19 cellular contexts compared by ENCODE assay signal in the genomic region with DNA sequence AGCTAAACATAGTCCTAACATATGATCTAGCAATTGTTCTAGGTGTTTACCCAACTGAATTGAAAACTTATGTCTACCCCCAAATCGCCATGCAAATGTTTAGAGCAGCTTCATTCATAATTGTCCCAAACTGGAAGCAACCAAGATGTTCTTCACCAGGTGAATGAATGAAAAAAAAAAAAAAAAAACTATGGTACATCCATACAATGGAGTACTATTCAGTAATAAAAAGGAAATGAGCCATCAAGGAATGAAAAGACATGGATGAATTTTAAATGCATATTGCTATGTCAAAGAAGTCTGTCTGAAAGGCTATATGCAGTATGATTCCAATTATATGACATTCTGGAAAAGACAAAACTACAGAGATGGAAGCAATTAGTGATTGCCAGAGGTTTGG.
A peak's percentile ranks its signal among the peaks of the same experiment; 100 is the strongest.
DNase-seq lines count a peak whose midpoint lies in the region; ATAC-seq and TF ChIP-seq lines count a peak whose summit lies in the region.
"Had no signal": no experiment of that assay in that cellular context is flagged by ENCODE, and none has a peak within 500 bp of the region (broad histone marks: within the 10 kb centered on the region; RNA-seq: fewer than 3 reads in every experiment).

No MANE protein-coding gene starts in this region.

- in situ Hi-C loops in Panc1 (cut with HindIII; ENCODE audit: low pct_unique_long_range_greater_than_20kb, low sequenced_read_pairs): no loop called here

- H3K36me3 ChIP-seq in Panc1 (ENCODE audit: control insufficient read depth, insufficient read depth, low read length): no peaks in the 10 kb centered on the region
- H3K36me3 ChIP-seq: BLaER1 treated with 17β-estradiol and CSF1 and Interleukin-3, amounts not matched to agents 10 nM and 100 nM had no signal

- no peak for DNase-seq in activated naive CD8-positive, alpha-beta T cell treated with anti-CD3 and anti-CD28 coated beads, Interleukin-2, amount 50 U/mL, for 24 hours
- DNase-seq in Panc1 (ENCODE audit: low read depth, low spot score) (no peak), foreskin keratinocyte (no peak), omental fat pad (ENCODE audit: low spot score) (no peak), mucosa of gallbladder (ENCODE audit: low spot score) (no peak)
- DNase-seq: 8988T; Calu3; CD8-positive, alpha-beta T cell; DMS53; DND-41; EL; GM23248; HCEC 1CT had no signal

- intact Hi-C loops in Panc1 (cut with micrococcal nuclease; ENCODE audit: unreplicated experiment): loop anchor here (5.0 kb wide), 1 partner anchor 99 kb away; a partner anchor contains a TSS

- H3K27ac Mint-ChIP-seq in activated naive CD8-positive, alpha-beta T cell: peak overlapping the region; percentile 31
- no peak overlapping the region for H3K27ac Mint-ChIP-seq in activated naive CD8-positive, alpha-beta T cell treated with anti-CD3 and anti-CD28 coated beads, Interleukin-2, amount 50 U/mL, for 24 hours
- H3K27ac Mint-ChIP-seq: B cell; CD8-positive, alpha-beta T cell had no signal

- peaks cover 23% of the 10 kb centered on the region for H3K4me1 Mint-ChIP-seq in activated naive CD8-positive, alpha-beta T cell (ENCODE audit: low read depth)
- H3K4me1 Mint-ChIP-seq in activated naive CD8-positive, alpha-beta T cell treated with anti-CD3 and anti-CD28 coated beads, Interleukin-2, amount 50 U/mL, for 24 hours: peaks cover 21% of the 10 kb centered on the region
- H3K4me1 Mint-ChIP-seq: B cell had no signal

- ATAC-seq in activated naive CD8-positive, alpha-beta T cell treated with anti-CD3 and anti-CD28 coated beads, Interleukin-2, amount 50 U/mL, for 24 hours: no peak
- ATAC-seq in Panc1: no peak
- no peak for ATAC-seq in foreskin keratinocyte
- ATAC-seq in omental fat pad (ENCODE audit: low FRiP score): no peak
- no peak for ATAC-seq in HG03565 (IDR thresholded peaks at IDR 0.05; ENCODE audit: unreplicated experiment)
- ATAC-seq: CD8-positive, alpha-beta T cell; GM12878; HepG2 had no signal

- H3K27ac ChIP-seq in Panc1 (ENCODE audit: low read length) (peak overlapping the region; percentile 97), foreskin keratinocyte (peak overlapping the region; percentile 98)
- H3K27ac ChIP-seq: BLaER1 treated with 17β-estradiol and CSF1 and Interleukin-3, amounts not matched to agents 10 nM and 100 nM; GM23248 had no signal

- peaks cover 5% of the 10 kb centered on the region for H3K36me3 Mint-ChIP-seq in activated naive CD8-positive, alpha-beta T cell
- H3K36me3 Mint-ChIP-seq in activated naive CD8-positive, alpha-beta T cell treated with anti-CD3 and anti-CD28 coated beads, Interleukin-2, amount 50 U/mL, for 24 hours (ENCODE audit: low read depth): no peaks in the 10 kb centered on the region
- H3K36me3 Mint-ChIP-seq: CD8-positive, alpha-beta T cell had no signal

- TF ChIP-seq CTCF in Panc1 (IDR thresholded peaks at IDR 0.05): no peak
- no peak for TF ChIP-seq CTCF in foreskin keratinocyte (conservative IDR thresholded peaks at IDR 0.05)
- TF ChIP-seq CTCF in omental fat pad (IDR thresholded peaks at IDR 0.05): no peak

- H3K4me3 ChIP-seq in Panc1 (ENCODE audit: low read depth in 2 of 2, low read length in 2 of 2): no peak overlapping the region
- H3K4me3 ChIP-seq: BLaER1 treated with 17β-estradiol and CSF1 and Interleukin-3, amounts not matched to agents 10 nM and 100 nM; GM12878; GM23248 had no signal

- H3K27me3 Mint-ChIP-seq in activated naive CD8-positive, alpha-beta T cell: peaks cover 2% of the 10 kb centered on the region
- H3K27me3 Mint-ChIP-seq in activated naive CD8-positive, alpha-beta T cell treated with anti-CD3 and anti-CD28 coated beads, Interleukin-2, amount 50 U/mL, for 24 hours: no peaks in the 10 kb centered on the region

- peaks cover 45% of the 10 kb centered on the region for H3K9me3 ChIP-seq in Panc1 (ENCODE audit: control insufficient read depth, insufficient read depth, low read depth, low read length)

- no peaks in the 10 kb centered on the region for H3K27me3 ChIP-seq in Panc1 (ENCODE audit: control insufficient read depth, insufficient read depth, low read length)
- no peaks in the 10 kb centered on the region for H3K27me3 ChIP-seq in foreskin keratinocyte
- H3K27me3 ChIP-seq: BLaER1 treated with 17β-estradiol and CSF1 and Interleukin-3, amounts not matched to agents 10 nM and 100 nM had no signal

- peaks cover 5% of the 10 kb centered on the region for H3K9me3 Mint-ChIP-seq in activated naive CD8-positive, alpha-beta T cell (ENCODE audit: low read depth)
- peaks cover 5% of the 10 kb centered on the region for H3K9me3 Mint-ChIP-seq in activated naive CD8-positive, alpha-beta T cell treated with anti-CD3 and anti-CD28 coated beads, Interleukin-2, amount 50 U/mL, for 24 hours

- no TSS peak for BruUV-seq in Panc1 (replicated peaks; lab: Mats Ljungman, UMichigan)

- POLR2A ChIA-PET in Panc1 (lab: Charles Lee): interaction anchor here (0.6 kb wide), 1 partner anchor 40 kb away, joined by 9 read pairs; no protein-coding TSS in a partner anchor

- H3K4me1 ChIP-seq in Panc1 (ENCODE audit: control insufficient read depth, insufficient read depth, low read length) (peaks cover 34% of the 10 kb centered on the region), foreskin keratinocyte (peaks cover 39% of the 10 kb centered on the region)

- no peak overlapping the region for H3K4me3 Mint-ChIP-seq in activated naive CD8-positive, alpha-beta T cell
- H3K4me3 Mint-ChIP-seq in activated naive CD8-positive, alpha-beta T cell treated with anti-CD3 and anti-CD28 coated beads, Interleukin-2, amount 50 U/mL, for 24 hours: no peak overlapping the region
- H3K4me3 Mint-ChIP-seq: B cell; CD8-positive, alpha-beta T cell had no signal

- CTCF ChIA-PET in Panc1 (lab: Charles Lee): no interaction called here
